15 cellular contexts compared by ENCODE assay signal in the genomic region with DNA sequence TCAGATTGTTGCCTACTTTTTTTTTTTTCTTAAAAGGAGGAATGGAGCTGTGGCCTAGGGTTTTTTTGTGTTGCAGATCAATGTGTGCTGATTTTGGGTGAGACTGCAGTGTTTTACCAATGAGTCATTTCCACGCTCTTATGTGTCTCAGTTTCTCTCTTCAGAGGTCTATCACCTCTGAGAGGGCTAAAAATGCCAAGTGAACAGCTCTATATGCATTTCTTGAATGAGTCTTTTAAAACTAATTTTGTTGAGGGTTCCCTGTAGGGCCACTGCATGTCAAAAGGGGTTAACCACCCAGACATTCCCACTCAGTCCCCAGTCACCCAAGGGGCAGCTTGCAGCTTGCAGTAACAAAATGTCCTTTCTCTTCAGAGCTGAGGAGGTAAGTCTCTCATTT. TPM values are rescaled to one million over a fixed set of nuclear protein-coding genes. Genes with fewer than 3 reads are reported as not detected.
DNase-seq lines count a peak whose midpoint lies in the region; ATAC-seq and TF ChIP-seq lines count a peak whose summit lies in the region.
"Had no signal": no experiment of that assay in that cellular context is flagged by ENCODE, and none has a peak within 500 bp of the region (broad histone marks: within the 10 kb centered on the region; RNA-seq: fewer than 3 reads in every experiment).

No MANE protein-coding gene starts in this region.

- H3K4me3 Mint-ChIP-seq in T-cell = no peak overlapping the region
- H3K4me3 Mint-ChIP-seq: activated B cell treated with CpG ODN at 0.5 μM for 24 hours; activated naive CD4-positive, alpha-beta T cell treated with anti-CD3 and anti-CD28 coated beads, Interleukin-2, amount 50 U/mL, for 24 hours; CD4-positive, CD25-positive, alpha-beta regulatory T cell had no signal

- H3K4me1 Mint-ChIP-seq in T-cell = no peaks in the 10 kb centered on the region
- H3K4me1 Mint-ChIP-seq: activated naive CD4-positive, alpha-beta T cell treated with anti-CD3 and anti-CD28 coated beads, Interleukin-2, amount 50 U/mL, for 24 hours had no signal

- no peaks in the 10 kb centered on the region for H3K9me3 Mint-ChIP-seq in T-cell
- H3K9me3 Mint-ChIP-seq: activated B cell treated with CpG ODN at 0.5 μM for 24 hours; activated naive CD4-positive, alpha-beta T cell treated with anti-CD3 and anti-CD28 coated beads, Interleukin-2, amount 50 U/mL, for 24 hours; CD4-positive, CD25-positive, alpha-beta regulatory T cell had no signal

- no peak overlapping the region for H3K4me3 ChIP-seq in fibroblast of the aortic adventitia (ENCODE audit: low read depth, low read length)

- no peak for TF ChIP-seq CTCF in fibroblast of the aortic adventitia (IDR thresholded peaks at IDR 0.05; ENCODE audit: insufficient read depth, low read length)

- H3K27ac Mint-ChIP-seq in T-cell = no peak overlapping the region
- H3K27ac Mint-ChIP-seq: activated B cell treated with CpG ODN at 0.5 μM for 24 hours; activated naive CD4-positive, alpha-beta T cell treated with anti-CD3 and anti-CD28 coated beads, Interleukin-2, amount 50 U/mL, for 24 hours had no signal

- H3K27me3 Mint-ChIP-seq in T-cell = no peaks in the 10 kb centered on the region
- H3K27me3 Mint-ChIP-seq: activated B cell treated with CpG ODN at 0.5 μM for 24 hours; activated naive CD4-positive, alpha-beta T cell treated with anti-CD3 and anti-CD28 coated beads, Interleukin-2, amount 50 U/mL, for 24 hours; CD4-positive, CD25-positive, alpha-beta regulatory T cell had no signal

- no peaks in the 10 kb centered on the region for H3K36me3 Mint-ChIP-seq in T-cell
- H3K36me3 Mint-ChIP-seq: activated naive CD4-positive, alpha-beta T cell treated with anti-CD3 and anti-CD28 coated beads, Interleukin-2, amount 50 U/mL, for 24 hours; CD4-positive, CD25-positive, alpha-beta regulatory T cell had no signal

- ATAC-seq in GM18517 (IDR thresholded peaks at IDR 0.05; ENCODE audit: unreplicated experiment) = peak; percentile 80
- ATAC-seq in GM21515 (IDR thresholded peaks at IDR 0.05; ENCODE audit: unreplicated experiment) = peak; percentile 62
- peak; percentile 77 for ATAC-seq in HG03439 (IDR thresholded peaks at IDR 0.05; ENCODE audit: unreplicated experiment)
- no peak for ATAC-seq in T-cell (replicated peaks in 1 of 4)

- DNase-seq in fibroblast of the aortic adventitia (ENCODE audit: low read depth) (peak; percentile 18), T-cell (no peak), SKM-1 (lab: John Stamatoyannopoulos, UW; ENCODE audit: unreplicated experiment) (no peak)
- DNase-seq in NK-92 treated with Interleukin-12 subunit alpha and Interleukin-12 subunit beta, amount 100 ng/mL, for 24 hours (lab: John Stamatoyannopoulos, UW) = no peak
- no peak for DNase-seq in activated effector memory CD4-positive, alpha-beta T cell treated with Interleukin-2 at 50 U/mL for 16 hours
- DNase-seq: activated B cell treated with CpG ODN at 0.5 μM for 24 hours; effector memory CD4-positive, alpha-beta T cell; islet precursor cell; NCI-H187 treated with DMSO at 0.1 percent for 48 hours had no signal

- POLR2A ChIA-PET in T-cell (lab: Charles Lee) = no interaction called here

- CTCF ChIA-PET in T-cell (lab: Charles Lee) = interaction anchor here in 1 of 2 donors (0.6 to 0.9 kb wide), 2 partner anchors 32 to 138 kb away, joined by 3 read pairs; partner anchors contain the start of gene GLIPR1L1

RNA-seq across cellular contexts. Expression of gene GLIPR1L2, which starts 24.3 kb away (rescaled TPM):
- total RNA-seq in fibroblast of the aortic adventitia (ENCODE audit: low replicate concordance) = 0.72 and 1.1 TPM in 2 replicates
- total RNA-seq in T-cell = 1 to 10 TPM in 2 of 5 donors, under 1 TPM in 3; 0.51 to 2.9 (median 0.72) TPM

RNA-seq across cellular contexts. Expression of gene GLIPR1L1, which starts 32.2 kb away (rescaled TPM):
- not detected in 2 replicates for total RNA-seq in fibroblast of the aortic adventitia (ENCODE audit: low replicate concordance)
- total RNA-seq in T-cell = not detected
- total RNA-seq: activated B cell treated with CpG ODN at 0.5 μM for 24 hours; CD4-positive, CD25-positive, alpha-beta regulatory T cell; urinary bladder had no signal

RNA-seq across cellular contexts. Expression of gene CAPS2, which starts 36.5 kb away (rescaled TPM):
- total RNA-seq in fibroblast of the aortic adventitia (ENCODE audit: low replicate concordance) = 12.9 and 18.1 TPM in 2 replicates
- total RNA-seq in T-cell = 1 to 10 TPM; 2.4 to 4.7 (median 4.4) TPM

Comparison
In these comparisons a context has a peak if more than half of its experiments do, and no peak if none do; other contexts are left out.
1. ATAC-seq: peak in GM18517 (single experiment), GM21515 (single experiment) and HG03439 (single experiment); none in T-cell (0 of 4).